ENCODE assay signal across 11 cellular contexts in genomic region chr6:170024940-170025339, GRCh38.
DNase-seq lines count a peak whose midpoint lies in the region; ATAC-seq, FAIRE-seq and TF ChIP-seq lines count a peak whose summit lies in the region.
"Had no signal": no experiment of that assay in that cellular context is flagged by ENCODE, and none has a peak within 500 bp of the region (broad histone marks: within the 10 kb centered on the region; RNA-seq: fewer than 3 reads in every experiment).

No MANE protein-coding gene starts in this region.

- H2AFZ ChIP-seq in astrocyte (ENCODE audit: low read depth, low read length), result no peak overlapping the region

- no peak overlapping the region for H3K9ac ChIP-seq in astrocyte (ENCODE audit: low read length)

- no peaks in the 10 kb centered on the region for H4K20me1 ChIP-seq in astrocyte (ENCODE audit: insufficient read depth, low read length)

- DNase-seq in MG63, result peak; percentile 71
- DNase-seq in astrocyte (ENCODE audit: low read depth), result peak; percentile 2
- peak in 1 of 3 donors; percentile 57 for DNase-seq in right cardiac atrium
- peak; percentile 64 for DNase-seq in testis
- no peak for DNase-seq in activated CD4-positive, alpha-beta T cell treated with anti-CD3 and anti-CD28 coated beads for 36 hours
- DNase-seq: GF-D8 had no signal

- H3K4me1 Mint-ChIP-seq in astrocyte (ENCODE audit: low read depth, unreplicated experiment), result peaks cover 6% of the 10 kb centered on the region
- no peaks in the 10 kb centered on the region for H3K4me1 Mint-ChIP-seq in activated CD4-positive, alpha-beta T cell treated with anti-CD3 and anti-CD28 coated beads for 36 hours

- no peaks in the 10 kb centered on the region for H3K9me3 Mint-ChIP-seq in astrocyte (ENCODE audit: unreplicated experiment)
- H3K9me3 Mint-ChIP-seq in activated CD4-positive, alpha-beta T cell treated with anti-CD3 and anti-CD28 coated beads for 36 hours (ENCODE audit: low read depth), result no peaks in the 10 kb centered on the region
- H3K9me3 Mint-ChIP-seq: activated T-helper 2 cell treated with anti-CD3 and anti-CD28 coated beads, Interferon-gamma antibody, Interleukin-2, Interleukin-4, amounts not matched to agents 10 μg/mL and 5 μg/mL and 100 μg/mL, durations not matched to agents 14 hours and 24 hours and 36 hours had no signal

- peaks cover 10% of the 10 kb centered on the region for H3K27me3 Mint-ChIP-seq in astrocyte (ENCODE audit: low read depth, unreplicated experiment)
- peaks cover 10% of the 10 kb centered on the region for H3K27me3 Mint-ChIP-seq in activated CD4-positive, alpha-beta T cell treated with anti-CD3 and anti-CD28 coated beads for 36 hours

- intact Hi-C loops in right cardiac atrium (cut with DNase I), result no loop called here
- intact Hi-C loops in testis (cut with DNase I; ENCODE audit: low total_unique reads), result no loop called here
- intact Hi-C loops in activated CD4-positive, alpha-beta T cell treated with anti-CD3 and anti-CD28 coated beads for 36 hours (cut with DNase I, micrococcal nuclease), result no loop called here

- H3K27me3 ChIP-seq in MG63, result no peaks in the 10 kb centered on the region
- H3K27me3 ChIP-seq in astrocyte (ENCODE audit: insufficient read depth, low read length), result no peaks in the 10 kb centered on the region
- H3K27me3 ChIP-seq in right cardiac atrium (ENCODE audit: control insufficient read depth, insufficient read depth), result no peaks in the 10 kb centered on the region
- H3K27me3 ChIP-seq in testis, result no peaks in the 10 kb centered on the region
- H3K27me3 ChIP-seq: pancreas had no signal

- H3K27ac Mint-ChIP-seq in astrocyte (ENCODE audit: unreplicated experiment), result no peak overlapping the region
- H3K27ac Mint-ChIP-seq in activated CD4-positive, alpha-beta T cell treated with anti-CD3 and anti-CD28 coated beads for 36 hours, result no peak overlapping the region
- H3K27ac Mint-ChIP-seq: activated T-helper 2 cell treated with anti-CD3 and anti-CD28 coated beads, Interferon-gamma antibody, Interleukin-2, Interleukin-4, amounts not matched to agents 10 μg/mL and 5 μg/mL and 100 μg/mL, durations not matched to agents 14 hours and 24 hours and 36 hours had no signal

- peak; percentile 40 to 44 for ATAC-seq in right cardiac atrium
- ATAC-seq in HG03025 (IDR thresholded peaks at IDR 0.05; ENCODE audit: low FRiP score, unreplicated experiment), result no peak
- ATAC-seq in activated CD4-positive, alpha-beta T cell treated with anti-CD3 and anti-CD28 coated beads for 36 hours, result no peak
- no peak for ATAC-seq in HG02973 (IDR thresholded peaks at IDR 0.05; ENCODE audit: unreplicated experiment)

- whole genome bisulfite sequencing in right cardiac atrium, result 42% methylated on average over 7 of the region's 7 CpGs
- WGBS in testis, 2 donors, result 46 to 52% methylated on average over 7 of the region's 7 CpGs

- TF ChIP-seq POLR2A in testis (IDR thresholded peaks at IDR 0.05), result no peak

- H3K4me1 ChIP-seq in astrocyte (ENCODE audit: insufficient read depth, low read length) (no peaks in the 10 kb centered on the region), right cardiac atrium (ENCODE audit: control insufficient read depth, insufficient read depth, low read length) (no peaks in the 10 kb centered on the region), testis (no peaks in the 10 kb centered on the region)

- no peak overlapping the region for H3K4me2 ChIP-seq in astrocyte (ENCODE audit: low read length)

- no peaks in the 10 kb centered on the region for H3K36me3 ChIP-seq in MG63
- no peaks in the 10 kb centered on the region for H3K36me3 ChIP-seq in astrocyte (ENCODE audit: insufficient read depth, low read length)
- no peaks in the 10 kb centered on the region for H3K36me3 ChIP-seq in testis (ENCODE audit: low read depth, missing control alignments)
- H3K36me3 ChIP-seq: pancreas had no signal

- POLR2A ChIA-PET in activated CD4-positive, alpha-beta T cell treated with anti-CD3 and anti-CD28 coated beads for 36 hours (lab: Charles Lee), result no interaction called here

- H3K27ac ChIP-seq in astrocyte (ENCODE audit: low read depth, low read length), result no peak overlapping the region
- no peak overlapping the region for H3K27ac ChIP-seq in right cardiac atrium (ENCODE audit: low read length)
- H3K27ac ChIP-seq in testis, result no peak overlapping the region

- no peaks in the 10 kb centered on the region for H3K9me3 ChIP-seq in MG63
- peaks cover 2% of the 10 kb centered on the region for H3K9me3 ChIP-seq in astrocyte (ENCODE audit: insufficient read depth, low read depth, low read length)
- H3K9me3 ChIP-seq in right cardiac atrium (ENCODE audit: control insufficient read depth, low read length), result no peaks in the 10 kb centered on the region
- no peaks in the 10 kb centered on the region for H3K9me3 ChIP-seq in testis
- H3K9me3 ChIP-seq: pancreas had no signal

- FAIRE-seq in astrocyte (lab: Jason Lieb, UNC), result no peak
- FAIRE-seq: GM19239, pancreas had no signal

- H3K36me3 Mint-ChIP-seq in astrocyte (ENCODE audit: low read depth, unreplicated experiment), result no peaks in the 10 kb centered on the region
- no peaks in the 10 kb centered on the region for H3K36me3 Mint-ChIP-seq in activated CD4-positive, alpha-beta T cell treated with anti-CD3 and anti-CD28 coated beads for 36 hours (ENCODE audit: low read depth)

- no peak overlapping the region for H3K4me3 Mint-ChIP-seq in astrocyte (ENCODE audit: unreplicated experiment)
- no peak overlapping the region for H3K4me3 Mint-ChIP-seq in activated CD4-positive, alpha-beta T cell treated with anti-CD3 and anti-CD28 coated beads for 36 hours

- H3K79me2 ChIP-seq in astrocyte (ENCODE audit: insufficient read depth, low read length), result no peaks in the 10 kb centered on the region

- no peak overlapping the region for H3K4me3 ChIP-seq in MG63
- H3K4me3 ChIP-seq in astrocyte (ENCODE audit: insufficient read depth, low read depth, low read length), result no peak overlapping the region
- H3K4me3 ChIP-seq in right cardiac atrium (ENCODE audit: low read length), result no peak overlapping the region
- no peak overlapping the region for H3K4me3 ChIP-seq in testis
- H3K4me3 ChIP-seq: pancreas had no signal

- CTCF ChIA-PET in activated CD4-positive, alpha-beta T cell treated with anti-CD3 and anti-CD28 coated beads for 36 hours (lab: Charles Lee), result no interaction called here

- no peak for TF ChIP-seq CTCF in astrocyte (IDR thresholded peaks at IDR 0.05; ENCODE audit: insufficient read depth, low read depth, low read length)
- TF ChIP-seq CTCF in testis (IDR thresholded peaks at IDR 0.05), result no peak

Comparison
In these comparisons a context has a peak if more than half of its experiments do, and no peak if none do; other contexts are left out.
1. ATAC-seq: peak in right cardiac atrium (2 of 2); none in HG03025 (single experiment), activated CD4-positive, alpha-beta T cell treated with anti-CD3 and anti-CD28 coated beads for 36 hours (single experiment) and HG02973 (single experiment).